Comparison of ENCODE assay signal across 8 cellular contexts in genomic region chr9:124870723-124871122, GRCh38. TPM values are rescaled to one million over a fixed set of nuclear protein-coding genes. Genes with fewer than 3 reads are reported as not detected.
A peak's percentile ranks its signal among the peaks of the same experiment; 100 is the strongest.
DNase-seq lines count a peak whose midpoint lies in the region; ATAC-seq and TF ChIP-seq lines count a peak whose summit lies in the region.

No MANE protein-coding gene starts in this region.

- H3K9me3 ChIP-seq in SK-N-MC (ENCODE audit: low read depth, low read length) (no peaks in the 10 kb centered on the region), esophagus squamous epithelium (no peaks in the 10 kb centered on the region), sigmoid colon (no peaks in the 10 kb centered on the region)

- H3K27ac ChIP-seq in SK-N-MC, result peak overlapping the region; percentile 71
- peak overlapping the region; percentile 96 to 99 (median 98) for H3K27ac ChIP-seq in esophagus squamous epithelium
- H3K27ac ChIP-seq in sigmoid colon, result peak overlapping the region; percentile 93 to 98 (median 94)

- TF ChIP-seq CTCF in GM12865 (IDR thresholded peaks at IDR 0.05; ENCODE audit: insufficient read depth, low read depth, low read length, missing control alignments) (no peak), esophagus squamous epithelium (IDR thresholded peaks at IDR 0.05) (no peak), sigmoid colon (IDR thresholded peaks at IDR 0.05) (no peak)

- TF ChIP-seq POLR2A in esophagus squamous epithelium (IDR thresholded peaks at IDR 0.05) (no peak), sigmoid colon (IDR thresholded peaks at IDR 0.05) (no peak)

- H3K9ac ChIP-seq in SK-N-MC (ENCODE audit: insufficient read length), result peak overlapping the region; percentile 97

- TF ChIP-seq EP300 in sigmoid colon (IDR thresholded peaks at IDR 0.05), result no peak

- peak overlapping the region; percentile 93 for H3K4me3 ChIP-seq in GM12865 (ENCODE audit: low read depth, low read length)
- peak overlapping the region; percentile 83 for H3K4me3 ChIP-seq in SK-N-MC
- H3K4me3 ChIP-seq in esophagus squamous epithelium, result peak overlapping the region; percentile 85 to 100 (median 92)
- H3K4me3 ChIP-seq in sigmoid colon, result peak overlapping the region in 3 of 4 donors; percentile 82 to 92 (median 88)

- ATAC-seq in HG03460 (IDR thresholded peaks at IDR 0.05; ENCODE audit: unreplicated experiment), result no peak

- intact Hi-C loops in esophagus squamous epithelium (cut with DNase I), result no loop called here
- intact Hi-C loops in sigmoid colon (cut with DNase I), result loop anchor here (5.0 kb wide), 1 partner anchor 317 kb away; the partner anchor contains the start of gene PPP6C

- WGBS in esophagus squamous epithelium, 2 donors, result 26 to 43% methylated on average over 2 to 3 of the region's 6 CpGs
- 50 to 62% methylated on average over 6 of the region's 6 CpGs for WGBS in sigmoid colon, 2 donors

- H3K36me3 ChIP-seq in SK-N-MC (ENCODE audit: insufficient read depth, low read length) (peaks cover 34% of the 10 kb centered on the region), esophagus squamous epithelium (peaks cover 17 to 26% (median 18%) of the 10 kb centered on the region in 3 donors), sigmoid colon (peaks cover 11 to 23% (median 15%) of the 10 kb centered on the region in 4 donors)

- DNase-seq in GM12865 (ENCODE audit: low read depth), result peak; percentile 38
- no peak for DNase-seq in SK-N-MC (ENCODE audit: low read depth, low spot score)
- DNase-seq in esophagus squamous epithelium (lab: John Stamatoyannopoulos, UW), result no peak
- no peak for DNase-seq in sigmoid colon
- no peak for DNase-seq in NCI-H2107 treated with DMSO at 0.1 percent for 48 hours (lab: John Stamatoyannopoulos, UW; ENCODE audit: unreplicated experiment)
- DNase-seq in NCI-H1694 (lab: John Stamatoyannopoulos, UW), result no peak
- no peak for DNase-seq in DMS79 treated with DMSO at 0.1 percent for 48 hours (lab: John Stamatoyannopoulos, UW)

- H3K4me1 ChIP-seq in esophagus squamous epithelium (peaks cover 30 to 62% (median 46%) of the 10 kb centered on the region in 3 donors), sigmoid colon (peaks cover 0 to 54% (median 51%) of the 10 kb centered on the region in 4 donors)

- no peaks in the 10 kb centered on the region for H3K27me3 ChIP-seq in esophagus squamous epithelium
- H3K27me3 ChIP-seq in sigmoid colon, result no peaks in the 10 kb centered on the region

RNA-seq across cellular contexts. Expression of gene ARPC5L, which starts 8.8 kb away (rescaled TPM):
- total RNA-seq in esophagus squamous epithelium (10 to 100 TPM; 39.1 to 59.6 (median 45.3) TPM), sigmoid colon (10 to 100 TPM; 16.9 to 26.2 (median 24.5) TPM)
- polyA plus RNA-seq in sigmoid colon, result 10 to 100 TPM; 57.7 to 70.3 (median 65.7) TPM

RNA-seq across cellular contexts. Expression of gene RPL35, which starts 9.0 kb away (rescaled TPM):
- total RNA-seq in esophagus squamous epithelium (1,000 to 10,000 TPM; 2,345 to 3,186 (median 2,827) TPM), sigmoid colon (1,000 to 10,000 TPM; 1,773 to 4,392 (median 3,675) TPM)
- polyA plus RNA-seq in sigmoid colon, result 1,000 to 10,000 TPM; 3,565 to 4,971 (median 3,954) TPM

RNA-seq across cellular contexts. Expression of gene WDR38, which starts 17.5 kb away (rescaled TPM):
- total RNA-seq in esophagus squamous epithelium (not detected), sigmoid colon (not detected)
- polyA plus RNA-seq in sigmoid colon, result not detected
